10 cellular contexts compared by ENCODE assay signal in the genomic region with DNA sequence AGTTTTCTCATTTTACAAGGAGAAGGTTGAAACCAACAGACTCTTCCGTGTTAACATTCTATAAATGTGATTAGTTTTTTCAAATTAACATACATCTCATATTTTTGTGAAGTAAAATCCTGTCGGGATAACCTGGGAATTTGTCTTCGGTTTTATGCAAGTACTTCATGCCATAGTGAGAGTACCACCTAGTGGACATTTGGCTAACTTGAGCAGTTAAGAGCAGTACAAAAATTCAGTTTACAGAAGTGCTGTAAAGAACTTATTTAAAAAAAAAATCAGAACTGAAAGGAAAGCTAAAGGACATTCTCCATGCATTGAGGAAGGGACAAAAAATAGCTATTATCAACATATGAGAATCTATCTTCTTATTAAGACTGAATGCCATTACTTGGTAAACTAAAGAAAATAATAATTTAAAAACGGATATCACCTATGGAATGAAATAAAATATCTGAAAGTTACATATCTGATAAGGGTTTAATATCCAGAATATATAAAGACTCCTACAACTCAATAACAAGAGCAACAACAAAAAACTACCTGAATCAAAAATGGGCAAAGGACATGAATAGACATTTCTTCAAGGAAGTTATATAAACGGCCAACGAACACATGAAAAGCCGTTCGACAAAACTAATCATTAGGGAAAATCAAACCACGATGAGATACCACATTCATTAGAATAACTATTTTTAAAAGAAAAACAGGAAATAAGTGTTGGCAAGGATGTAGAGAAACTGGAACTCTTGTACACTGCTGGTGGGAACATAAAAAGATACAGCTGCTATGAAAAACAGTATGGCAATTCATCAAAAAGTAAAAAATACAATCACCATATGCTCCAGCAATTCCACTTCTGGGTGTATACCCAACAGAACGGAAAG.
DNase-seq lines count a peak whose midpoint lies in the region; ATAC-seq and TF ChIP-seq lines count a peak whose summit lies in the region.
"Had no signal": no experiment of that assay in that cellular context is flagged by ENCODE, and none has a peak within 500 bp of the region (broad histone marks: within the 10 kb centered on the region; RNA-seq: fewer than 3 reads in every experiment).

No MANE protein-coding gene starts in this region.

- H3K27me3 Mint-ChIP-seq in Calu3 (ENCODE audit: unreplicated experiment), result no peaks in the 10 kb centered on the region

- no peak overlapping the region for H3K18ac ChIP-seq in mesenchymal stem cell (ENCODE audit: low read depth in 1 of 2, low read length in 2 of 2)

- no peak overlapping the region for H3K4ac ChIP-seq in mesenchymal stem cell (ENCODE audit: low read depth in 1 of 2, low read length in 2 of 2)

- H3K4me3 Mint-ChIP-seq in Calu3 (ENCODE audit: low read depth, unreplicated experiment), result no peak overlapping the region

- H3K9ac ChIP-seq in mesenchymal stem cell (ENCODE audit: low read length), result no peak overlapping the region

- no peaks in the 10 kb centered on the region for H3K4me1 ChIP-seq in mesenchymal stem cell (ENCODE audit: control insufficient read depth, insufficient read depth, low read depth, low read length)
- H3K4me1 ChIP-seq: HAP-1 had no signal

- H2BK12ac ChIP-seq in mesenchymal stem cell (ENCODE audit: low read length in 2 of 2), result no peak overlapping the region

- no peaks in the 10 kb centered on the region for H3K27me3 ChIP-seq in mesenchymal stem cell (ENCODE audit: control insufficient read depth in 1 of 2, insufficient read depth in 1 of 2, low read length in 2 of 2)

- peaks cover 8% of the 10 kb centered on the region for H3K79me1 ChIP-seq in mesenchymal stem cell (replicated peaks; ENCODE audit: low read length, poor library complexity, severe bottlenecking)

- H2AK5ac ChIP-seq in mesenchymal stem cell (ENCODE audit: low read length, severe bottlenecking), result no peak overlapping the region

- H3K36me3 Mint-ChIP-seq in Calu3 (ENCODE audit: insufficient read depth, unreplicated experiment), result no peaks in the 10 kb centered on the region

- H3K4me3 ChIP-seq in mesenchymal stem cell (ENCODE audit: insufficient read depth in 1 of 2, low read depth in 1 of 2, low read length in 2 of 2), result no peak overlapping the region
- H3K4me3 ChIP-seq: HAP-1 had no signal

- TF ChIP-seq CTCF in Calu3 (IDR thresholded peaks at IDR 0.05; ENCODE audit: unreplicated experiment), result no peak

- 86% methylated on average over 3 of the region's 10 CpGs for WGBS in mesenchymal stem cell

- no peak overlapping the region for H2BK5ac ChIP-seq in mesenchymal stem cell (ENCODE audit: low read depth, low read length, poor library complexity, severe bottlenecking)

- no peak overlapping the region for H2AFZ ChIP-seq in mesenchymal stem cell (ENCODE audit: low read depth, low read length)

- ATAC-seq in HG02588 (IDR thresholded peaks at IDR 0.05; ENCODE audit: unreplicated experiment), result no peak
- no peak for ATAC-seq in GM21723 (IDR thresholded peaks at IDR 0.05; ENCODE audit: unreplicated experiment)
- no peak for ATAC-seq in GM21360 (IDR thresholded peaks at IDR 0.05; ENCODE audit: unreplicated experiment)

- DNase-seq in Calu3 (peak; percentile 3), LoVo (ENCODE audit: low spot score) (peak; percentile 14), astrocyte of the hippocampus (ENCODE audit: low read depth, low spot score) (peak; percentile 52), mesenchymal stem cell (peak; percentile 60)
- DNase-seq in stimulated activated naive CD4-positive, alpha-beta T cell (lab: John Stamatoyannopoulos, UW), result no peak
- DNase-seq: stimulated activated CD4-positive, alpha-beta T cell treated with anti-CD3 and anti-CD28 coated beads, Interleukin-1b, Interleukin-23, amount 100 ng/mL, for 48 hours had no signal

- no peak overlapping the region for H3K23ac ChIP-seq in mesenchymal stem cell (ENCODE audit: low read length in 2 of 2)

- H3K27ac Mint-ChIP-seq in Calu3 (ENCODE audit: unreplicated experiment), result no peak overlapping the region

- intact Hi-C loops in Calu3 (cut with micrococcal nuclease; ENCODE audit: unreplicated experiment), result loop anchor here (5.0 kb wide), 1 partner anchor 308 kb away; no protein-coding TSS in a partner anchor

- no peaks in the 10 kb centered on the region for H3K4me1 Mint-ChIP-seq in Calu3 (ENCODE audit: low read depth, unreplicated experiment)

- no peak overlapping the region for H3K14ac ChIP-seq in mesenchymal stem cell (ENCODE audit: low read length in 2 of 2)

- no TSS peak for BruUV-seq in Calu3 (replicated peaks; lab: Mats Ljungman, UMichigan)

- H3K9me3 Mint-ChIP-seq in Calu3 (ENCODE audit: low read depth, unreplicated experiment), result no peaks in the 10 kb centered on the region

- H3K4me2 ChIP-seq in mesenchymal stem cell (ENCODE audit: low read length, poor library complexity, severe bottlenecking), result no peak overlapping the region

- no peak overlapping the region for H2BK15ac ChIP-seq in mesenchymal stem cell (ENCODE audit: low read depth, poor library complexity, severe bottlenecking)

- no peaks in the 10 kb centered on the region for H3K36me3 ChIP-seq in mesenchymal stem cell (ENCODE audit: control insufficient read depth in 1 of 2, insufficient read depth in 2 of 2, low read depth in 1 of 2, low read length in 2 of 2)
- H3K36me3 ChIP-seq: HAP-1 had no signal

- H2BK120ac ChIP-seq in mesenchymal stem cell (ENCODE audit: low read depth, low read length), result no peak overlapping the region

- no peaks in the 10 kb centered on the region for H3K9me3 ChIP-seq in mesenchymal stem cell (ENCODE audit: control insufficient read depth, low read length)
- H3K9me3 ChIP-seq: HAP-1 had no signal

- no peak overlapping the region for H4K91ac ChIP-seq in mesenchymal stem cell (ENCODE audit: low read length)

- no peak overlapping the region for H4K8ac ChIP-seq in mesenchymal stem cell (ENCODE audit: low read length)

- H3K27ac ChIP-seq in mesenchymal stem cell (ENCODE audit: low read length, poor library complexity, severe bottlenecking), result no peak overlapping the region

- CTCF ChIA-PET in Calu3 (lab: Charles Lee), result no interaction called here

Comparison
In these comparisons a context has a peak if more than half of its experiments do, and no peak if none do; other contexts are left out.
1. DNase-seq: peak in Calu3 (single experiment), LoVo (single experiment), astrocyte of the hippocampus (single experiment) and mesenchymal stem cell (single experiment); none in stimulated activated naive CD4-positive, alpha-beta T cell (0 of 6).